ENCODE assay signal across 1 cellular context in genomic region chr19:6737873-6738725, GRCh38.
TF ChIP-seq lines count a peak whose summit lies in the region.

No MANE protein-coding gene starts in this region.

TF ChIP-seq in HepG2, 621 proteins besides CTCF, POLR2A, EP300 and RAD21 (continued from another document and continues in another):
- TF ChIP-seq ZNF646 (CRISPR knock-in tag; IDR thresholded peaks at IDR 0.05): no peak
- TF ChIP-seq ZNF547 (CRISPR knock-in tag; IDR thresholded peaks at IDR 0.05): peak; percentile 75; the same call in 1 of the 2 replicates
- TF ChIP-seq HNRNPH1 (optimal IDR thresholded peaks at IDR 0.05; ENCODE audit: low read depth, low read length): no peak
- no peak for TF ChIP-seq ZNF569 (CRISPR knock-in tag; IDR thresholded peaks at IDR 0.05; ENCODE audit: borderline replicate concordance)
- TF ChIP-seq ELF1 (CRISPR knock-in tag; IDR thresholded peaks at IDR 0.05): peak; percentile 85
- no peak for TF ChIP-seq ZNF530 (CRISPR knock-in tag; IDR thresholded peaks at IDR 0.05; ENCODE audit: low read depth)
- TF ChIP-seq ZNF33B (CRISPR knock-in tag; IDR thresholded peaks at IDR 0.05): peak; percentile 40; the same call in 1 of the 2 replicates
- no peak for TF ChIP-seq REPIN1 (CRISPR knock-in tag; IDR thresholded peaks at IDR 0.05; ENCODE audit: borderline replicate concordance, low read depth)
- TF ChIP-seq AKNA (CRISPR knock-in tag; IDR thresholded peaks at IDR 0.05; ENCODE audit: borderline replicate concordance): 0 out of 2 replicates have a peak, but pooled peaks have one; percentile 22
- TF ChIP-seq HOXA7 (CRISPR knock-in tag; IDR thresholded peaks at IDR 0.05): no peak
- TF ChIP-seq RNF2 (conservative IDR thresholded peaks at IDR 0.05; ENCODE audit: low read depth): no peak; the same call in 1 of the 2 replicates
- no peak; the same call in 1 of the 2 replicates for TF ChIP-seq ZNF280D (CRISPR knock-in tag; IDR thresholded peaks at IDR 0.05)
- no peak; the same call in 1 of the 2 replicates for TF ChIP-seq MXD4 (CRISPR knock-in tag; IDR thresholded peaks at IDR 0.05)
- TF ChIP-seq ZEB1 (IDR thresholded peaks at IDR 0.05; ENCODE audit: insufficient replicate concordance, low read depth): no peak
- TF ChIP-seq MXD1 (CRISPR knock-in tag; IDR thresholded peaks at IDR 0.05): no peak
- TF ChIP-seq ZBTB3 (CRISPR knock-in tag; IDR thresholded peaks at IDR 0.05; ENCODE audit: borderline replicate concordance, low read depth): no peak
- TF ChIP-seq MIER3 (CRISPR knock-in tag; IDR thresholded peaks at IDR 0.05; ENCODE audit: borderline replicate concordance): no peak; the same call in 1 of the 2 replicates
- TF ChIP-seq ERF (CRISPR knock-in tag; IDR thresholded peaks at IDR 0.05): no peak
- no peak for TF ChIP-seq SOX13 (IDR thresholded peaks at IDR 0.05)
- peak in 1 of 2 experiments; percentile 29; a peak in 1 of 4 replicates for TF ChIP-seq SOX13 (CRISPR knock-in tag; conservative IDR thresholded peaks at IDR 0.05 in 1 of 2, IDR thresholded peaks at IDR 0.05 in 1 of 2)
- TF ChIP-seq GPN1 (CRISPR knock-in tag; IDR thresholded peaks at IDR 0.05; ENCODE audit: borderline replicate concordance): no peak
- TF ChIP-seq AHR (CRISPR knock-in tag; IDR thresholded peaks at IDR 0.05): no peak
- no peak for TF ChIP-seq KAT2B (IDR thresholded peaks at IDR 0.05; ENCODE audit: borderline replicate concordance, low read depth, low read length)
- TF ChIP-seq ZNF670 (CRISPR knock-in tag; IDR thresholded peaks at IDR 0.05; ENCODE audit: borderline replicate concordance): no peak; the same call in 1 of the 2 replicates
- no peak for TF ChIP-seq SYNCRIP (IDR thresholded peaks at IDR 0.05; ENCODE audit: insufficient read depth, low read depth, low read length)
- TF ChIP-seq ZSCAN21 (CRISPR knock-in tag; IDR thresholded peaks at IDR 0.05; ENCODE audit: borderline replicate concordance): no peak
- TF ChIP-seq ZKSCAN1 (IDR thresholded peaks at IDR 0.05; ENCODE audit: low read length): no peak
- peak; percentile 77 for TF ChIP-seq ZNF768 (CRISPR knock-in tag; IDR thresholded peaks at IDR 0.05)
- TF ChIP-seq ZBTB42 (CRISPR knock-in tag; IDR thresholded peaks at IDR 0.05): no peak
- 0 out of 2 replicates have a peak, but pooled peaks have one; percentile 43 for TF ChIP-seq ISX (CRISPR knock-in tag; conservative IDR thresholded peaks at IDR 0.05)
- no peak for TF ChIP-seq ZBTB39 (CRISPR knock-in tag; IDR thresholded peaks at IDR 0.05)
- TF ChIP-seq ZNF253 (CRISPR knock-in tag; IDR thresholded peaks at IDR 0.05; ENCODE audit: borderline replicate concordance): no peak
- TF ChIP-seq PREB (CRISPR knock-in tag; IDR thresholded peaks at IDR 0.05): 0 out of 2 replicates have a peak, but pooled peaks have one; percentile 48
- TF ChIP-seq ZNF24 (IDR thresholded peaks at IDR 0.05): no peak
- no peak for TF ChIP-seq CC2D1A (CRISPR knock-in tag; IDR thresholded peaks at IDR 0.05)
- no peak for TF ChIP-seq RFX1 (IDR thresholded peaks at IDR 0.05)
- TF ChIP-seq MEIS1 (CRISPR knock-in tag; IDR thresholded peaks at IDR 0.05; ENCODE audit: borderline replicate concordance): no peak
- TF ChIP-seq ZFP36L2 (CRISPR knock-in tag; IDR thresholded peaks at IDR 0.05): no peak
- TF ChIP-seq ZNF234 (CRISPR knock-in tag; conservative IDR thresholded peaks at IDR 0.05): no peak
- 0 out of 2 replicates have a peak, but pooled peaks have one; percentile 3 for TF ChIP-seq POLR2G (IDR thresholded peaks at IDR 0.05; ENCODE audit: low read depth, low read length)
- TF ChIP-seq CREM (IDR thresholded peaks at IDR 0.05): peak; percentile 98
- TF ChIP-seq CREM (CRISPR knock-in tag; IDR thresholded peaks at IDR 0.05): no peak
- TF ChIP-seq ZNF883 (CRISPR knock-in tag; IDR thresholded peaks at IDR 0.05; ENCODE audit: not compliant biosample characterization): no peak
- TF ChIP-seq ZFP36L1 (CRISPR knock-in tag; IDR thresholded peaks at IDR 0.05): no peak
- peak; percentile 51 for TF ChIP-seq FOXO1 (CRISPR knock-in tag; IDR thresholded peaks at IDR 0.05)
- no peak for TF ChIP-seq ZBTB25 (CRISPR knock-in tag; IDR thresholded peaks at IDR 0.05)
- no peak for TF ChIP-seq ZIK1 (CRISPR knock-in tag; IDR thresholded peaks at IDR 0.05; ENCODE audit: borderline replicate concordance, low read depth)
